In genomic region chr19:30854661-30855060, GRCh38 we compare ENCODE assay signal across 7 cellular contexts.
"Had no signal": no experiment of that assay in that cellular context is flagged by ENCODE, and none has a peak within 500 bp of the region (broad histone marks: within the 10 kb centered on the region; RNA-seq: fewer than 3 reads in every experiment).

No MANE protein-coding gene starts in this region.

- H3K27ac ChIP-seq: GM23248, HL-60 had no signal

- H3K9me3 ChIP-seq: HAP-1 had no signal

- H3K4me3 Mint-ChIP-seq: HFFc6, IgD-negative memory B cell had no signal

- DNase-seq: GM23248, GOT3, H7, HFFc6 had no signal

- H3K4me3 ChIP-seq: GM23248, HAP-1 had no signal

- H3K4me1 Mint-ChIP-seq: IgD-negative memory B cell had no signal

- H3K4me1 ChIP-seq: HAP-1 had no signal

- H3K36me3 ChIP-seq: HAP-1 had no signal

- H3K27me3 Mint-ChIP-seq: IgD-negative memory B cell had no signal

- H3K27ac Mint-ChIP-seq: HFFc6, IgD-negative memory B cell had no signal
